ENCODE assay signal across 8 cellular contexts in the genomic region with DNA sequence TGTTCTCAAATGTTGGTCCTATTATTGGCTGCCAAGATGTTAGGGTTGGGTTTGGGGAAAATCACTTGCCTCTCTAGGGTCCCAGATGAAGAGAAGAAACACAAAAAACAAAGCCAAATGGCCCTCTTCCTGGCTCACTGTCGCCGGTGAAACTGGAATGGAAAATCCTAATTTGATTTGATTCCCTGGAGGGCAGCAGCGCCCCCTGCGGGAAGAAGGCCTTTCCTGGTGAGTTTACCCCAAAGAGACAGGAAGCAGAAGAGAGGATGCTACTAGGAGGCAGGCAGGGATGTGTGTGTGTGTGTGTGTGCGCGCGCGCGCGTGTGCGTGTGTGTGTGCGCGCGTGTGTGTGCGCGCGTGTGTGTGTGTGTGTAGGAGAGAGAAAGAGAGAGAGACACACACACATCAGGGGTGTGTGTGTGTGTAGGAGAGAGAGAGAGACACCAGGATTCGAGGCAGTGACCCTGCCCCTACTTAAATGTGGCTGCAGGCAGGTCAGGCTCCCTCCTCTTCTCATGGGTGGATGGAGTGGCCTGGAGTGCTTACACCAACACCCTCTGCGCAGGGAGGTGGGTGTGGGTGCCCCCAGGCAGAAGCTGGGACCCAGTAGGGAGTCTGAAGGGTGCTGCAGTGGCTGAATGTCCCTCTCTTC. TPM values are rescaled to one million over a fixed set of nuclear protein-coding genes. Genes with fewer than 3 reads are reported as not detected.
DNase-seq lines count a peak whose midpoint lies in the region; ATAC-seq, FAIRE-seq and TF ChIP-seq lines count a peak whose summit lies in the region.

No MANE protein-coding gene starts in this region.

- peak; percentile 84 to 85 for TF ChIP-seq RAD21 in A549 (conservative IDR thresholded peaks at IDR 0.05 in 1 of 2, IDR thresholded peaks at IDR 0.05 in 1 of 2)

- POLR2A ChIA-PET in A549 (lab: Yijun Ruan, JAX), result no interaction called here

- peak overlapping the region in 1 of 2 experiments; percentile 55; a peak in 2 of 6 replicates for H3K27ac ChIP-seq in A549

- intact Hi-C loops in left colon (cut with DNase I, micrococcal nuclease), result loop anchor here (5.0 kb wide), 2 partner anchors 185 to 190 kb away; no protein-coding TSS in a partner anchor

- DNase-seq in A549 (ENCODE audit: low read depth in 1 of 2, low spot score in 1 of 2), result peak; percentile 36 to 72
- DNase-seq in H4 (ENCODE audit: low spot score), result peak; percentile 67
- peak; percentile 88 to 94 for DNase-seq in NCI-H446 (lab: John Stamatoyannopoulos, UW)
- peak; percentile 79 for DNase-seq in activated CD4-positive, CD25-positive, alpha-beta regulatory T cell treated with anti-CD3 and anti-CD28 coated beads, Interleukin-2, amount 50 U/mL, for 72 hours
- DNase-seq in central memory CD4-positive, alpha-beta T cell, result peak; percentile 80
- peak; percentile 74 to 95 for DNase-seq in left colon
- DNase-seq in stimulated activated CD4-positive, alpha-beta T cell treated with anti-CD3 and anti-CD28 coated beads, Interleukin-4, amount 100 ng/mL, for 1 hour, result peak; percentile 87

- no peak for TF ChIP-seq POLR2A in A549 (IDR thresholded peaks at IDR 0.05; ENCODE audit: low read length)

- H3K4me2 ChIP-seq in A549, result peak overlapping the region; percentile 44; the same call in 2 of the 3 replicates

- CTCF ChIA-PET in A549 (lab: Yijun Ruan, JAX), result interaction anchor here (0.7 to 3.3 kb wide), 21 partner anchors 9 to 341 kb away, joined by 3 to 30 read pairs (median 3); no protein-coding TSS in a partner anchor

- 9% methylated on average over 19 of the region's 19 CpGs for WGBS in A549 (ENCODE audit: missing lambda C conversion rate)

- ATAC-seq in A549 (peak; percentile 67 to 77; a peak in 5 of 6 replicates), left colon (peak; percentile 60), HG02759 (IDR thresholded peaks at IDR 0.05; ENCODE audit: unreplicated experiment) (no peak)

- FAIRE-seq in A549 (lab: Jason Lieb, UNC), result no peak

- no peak for TF ChIP-seq EP300 in A549 (IDR thresholded peaks at IDR 0.05)

- no peak overlapping the region for H3K4me3 ChIP-seq in A549

- TF ChIP-seq CTCF in A549 (IDR thresholded peaks at IDR 0.05), result peak; percentile 76

- no peaks in the 10 kb centered on the region for H3K9me3 ChIP-seq in A549

- H3K4me1 ChIP-seq in A549, result peaks cover 8% of the 10 kb centered on the region; the same call in 2 of the 3 replicates

TF ChIP-seq in A549, 52 proteins besides CTCF, POLR2A, EP300 and RAD21:
- no peak for TF ChIP-seq TP53 (CRISPR knock-in tag; IDR thresholded peaks at IDR 0.05)
- TF ChIP-seq JUN (IDR thresholded peaks at IDR 0.05), result no peak
- no peak for TF ChIP-seq ZFP36 (IDR thresholded peaks at IDR 0.05; ENCODE audit: borderline replicate concordance, partially characterized antibody)
- peak; percentile 89 for TF ChIP-seq SMC3 (IDR thresholded peaks at IDR 0.05)

RNA-seq across cellular contexts. Expression of a gene that starts 3.1 kb away (rescaled TPM):
- polyA plus RNA-seq in A549 (2011; rRNA removed) (16.6 and 30.1 TPM in 2 replicates), A549 (2017; fragmentation: RNase III; extraction: RNeasy Plus Mini Kit Qiagen cat#74134 plus additional on column Dnase treatment) (38.8 to 41.1 TPM (median 40.0 TPM) in 3 replicates)
- 44.2 and 64.3 TPM in 2 replicates for polyA plus RNA-seq in A549 (2012; cell fraction: cytosol; rRNA removed)
- 53.8 and 61.9 TPM in 2 replicates for polyA plus RNA-seq in A549 (2012; cell fraction: nucleus; rRNA removed)
- polyA minus RNA-seq in A549 (2011; rRNA and poly(A)+ RNA removed), result 23.3 and 36.5 TPM in 2 replicates
- total RNA-seq in H4 (2014; rRNA removed; shearing (Covaris generic)), result 27.7 and 32.1 TPM in 2 replicates
- 10 to 100 TPM; 29.6 to 33.2 TPM for total RNA-seq in left colon

RNA-seq across cellular contexts. Expression of a gene that starts 22.8 kb away (rescaled TPM):
- polyA plus RNA-seq in A549 (2011; rRNA removed), result 26.1 and 33.0 TPM in 2 replicates
- 27.5 and 30.1 TPM in 2 replicates for polyA plus RNA-seq in A549 (2012; cell fraction: cytosol; rRNA removed)
- 24.6 and 27.8 TPM in 2 replicates for polyA plus RNA-seq in A549 (2012; cell fraction: nucleus; rRNA removed)
- polyA plus RNA-seq in A549 (2017; fragmentation: RNase III; extraction: RNeasy Plus Mini Kit Qiagen cat#74134 plus additional on column Dnase treatment), result 24.7 to 26.1 TPM (median 25.9 TPM) in 3 replicates
- polyA minus RNA-seq in A549 (2011; rRNA and poly(A)+ RNA removed), result 25.7 and 29.3 TPM in 2 replicates
- 24.4 and 31.7 TPM in 2 replicates for total RNA-seq in H4 (2014; rRNA removed; shearing (Covaris generic))
- total RNA-seq in left colon, result 10 to 100 TPM; 42.1 to 59.4 TPM
